In genomic region chr6:125956506-125957390, GRCh38 we compare ENCODE assay signal across 1 cellular context.
TF ChIP-seq lines count a peak whose summit lies in the region.

Gene HINT3, plus strand, starts transcription at chr6:125956770. Its CDS starts 208 bp downstream, at chr6:125956978.

TF ChIP-seq in HepG2, 621 proteins besides CTCF, POLR2A, EP300 and RAD21 (continued from another document and continues in another):
- TF ChIP-seq ZNF382 (CRISPR knock-in tag; IDR thresholded peaks at IDR 0.05; ENCODE audit: borderline replicate concordance): no peak
- TF ChIP-seq KAT7 (CRISPR knock-in tag; IDR thresholded peaks at IDR 0.05; ENCODE audit: borderline replicate concordance): peak; percentile 99
- TF ChIP-seq SOX6 (IDR thresholded peaks at IDR 0.05): no peak
- peak; percentile 89 for TF ChIP-seq SOX6 (CRISPR knock-in tag; IDR thresholded peaks at IDR 0.05)
- no peak for TF ChIP-seq USF2 (IDR thresholded peaks at IDR 0.05; ENCODE audit: low read depth, low read length)
- TF ChIP-seq USF2 (CRISPR knock-in tag; IDR thresholded peaks at IDR 0.05; ENCODE audit: borderline replicate concordance): peak; percentile 69; the same call in 1 of the 2 replicates
- peak; percentile 62; the same call in 1 of the 2 replicates for TF ChIP-seq ZNF724P (CRISPR knock-in tag; IDR thresholded peaks at IDR 0.05; ENCODE audit: borderline replicate concordance)
- no peak for TF ChIP-seq RFX1 (IDR thresholded peaks at IDR 0.05)
- no peak for TF ChIP-seq JDP2 (CRISPR knock-in tag; IDR thresholded peaks at IDR 0.05; ENCODE audit: borderline replicate concordance)
- TF ChIP-seq ZNF160 (CRISPR knock-in tag; IDR thresholded peaks at IDR 0.05): peak; percentile 78; the same call in 1 of the 2 replicates
- 0 out of 2 replicates have a peak, but pooled peaks have one; percentile 71 for TF ChIP-seq ZNF850 (CRISPR knock-in tag; conservative IDR thresholded peaks at IDR 0.05)
- TF ChIP-seq MBD4 (IDR thresholded peaks at IDR 0.05; ENCODE audit: borderline replicate concordance, low read length): no peak
- TF ChIP-seq ZNF230 (CRISPR knock-in tag; IDR thresholded peaks at IDR 0.05): peak; percentile 58; the same call in 1 of the 2 replicates
- TF ChIP-seq ZNF317 (CRISPR knock-in tag; IDR thresholded peaks at IDR 0.05): peak; percentile 84
- TF ChIP-seq ZNF30 (CRISPR knock-in tag; IDR thresholded peaks at IDR 0.05): peak; percentile 86; the same call in 1 of the 2 replicates
- no peak; the same call in none of the 2 replicates for TF ChIP-seq ZBED4 (CRISPR knock-in tag; IDR thresholded peaks at IDR 0.05; ENCODE audit: borderline replicate concordance)
- no peak for TF ChIP-seq GPN1 (CRISPR knock-in tag; IDR thresholded peaks at IDR 0.05; ENCODE audit: borderline replicate concordance)
- TF ChIP-seq ZNF354B (CRISPR knock-in tag; IDR thresholded peaks at IDR 0.05): peak; percentile 77
- 0 out of 2 replicates have a peak, but pooled peaks have one; percentile 25 for TF ChIP-seq ZKSCAN5 (CRISPR knock-in tag; IDR thresholded peaks at IDR 0.05)
- TF ChIP-seq FOXP4 (CRISPR knock-in tag; IDR thresholded peaks at IDR 0.05): peak; percentile 79
- 0 out of 2 replicates have a peak, but pooled peaks have one; percentile 60 for TF ChIP-seq NFAT5 (CRISPR knock-in tag; IDR thresholded peaks at IDR 0.05)
- TF ChIP-seq TOPORS (CRISPR knock-in tag; IDR thresholded peaks at IDR 0.05): peak; percentile 96
- no peak; the same call in 1 of the 2 replicates for TF ChIP-seq ZFAT (CRISPR knock-in tag; conservative IDR thresholded peaks at IDR 0.05)
- peak; percentile 28; the same call in 1 of the 2 replicates for TF ChIP-seq CEBPB (IDR thresholded peaks at IDR 0.05; ENCODE audit: borderline replicate concordance, low read depth, low read length)
- TF ChIP-seq CHD2 (IDR thresholded peaks at IDR 0.05; ENCODE audit: low read depth, low read length): no peak
- peak; percentile 97 for TF ChIP-seq ATF1 (CRISPR knock-in tag; IDR thresholded peaks at IDR 0.05)
- 0 out of 2 replicates have a peak, but pooled peaks have one; percentile 14 for TF ChIP-seq ZKSCAN1 (IDR thresholded peaks at IDR 0.05; ENCODE audit: low read length)
- peak; percentile 29; the same call in 1 of the 2 replicates for TF ChIP-seq BRCA1 (CRISPR knock-in tag; IDR thresholded peaks at IDR 0.05)
- peak; percentile 85; the same call in 1 of the 2 replicates for TF ChIP-seq TMF1 (CRISPR knock-in tag; IDR thresholded peaks at IDR 0.05; ENCODE audit: low read depth)
- TF ChIP-seq PAX8 (CRISPR knock-in tag; IDR thresholded peaks at IDR 0.05; ENCODE audit: borderline replicate concordance): peak; percentile 82; the same call in 1 of the 2 replicates
- peak; percentile 72; the same call in 1 of the 2 replicates for TF ChIP-seq ZNF362 (CRISPR knock-in tag; IDR thresholded peaks at IDR 0.05; ENCODE audit: borderline replicate concordance)
- TF ChIP-seq POLR2AphosphoS2 (IDR thresholded peaks at IDR 0.05; ENCODE audit: low read depth, low read length): no peak
- peak; percentile 60; the same call in 1 of the 2 replicates for TF ChIP-seq HMGXB3 (CRISPR knock-in tag; IDR thresholded peaks at IDR 0.05; ENCODE audit: borderline replicate concordance)
- TF ChIP-seq SAP130 (CRISPR knock-in tag; IDR thresholded peaks at IDR 0.05; ENCODE audit: low read depth): peak; percentile 98
- peak; percentile 96 for TF ChIP-seq ZNF781 (CRISPR knock-in tag; IDR thresholded peaks at IDR 0.05; ENCODE audit: borderline replicate concordance, not compliant biosample characterization)
- no peak for TF ChIP-seq RBM22 (optimal IDR thresholded peaks at IDR 0.05; ENCODE audit: low read length)
- TF ChIP-seq ZNF619 (CRISPR knock-in tag; IDR thresholded peaks at IDR 0.05): peak; percentile 98; the same call in 1 of the 2 replicates
- peak; percentile 98 for TF ChIP-seq ZNF772 (CRISPR knock-in tag; IDR thresholded peaks at IDR 0.05)
- peak; percentile 98 for TF ChIP-seq ZFP91 (CRISPR knock-in tag; IDR thresholded peaks at IDR 0.05; ENCODE audit: borderline replicate concordance)
- TF ChIP-seq KDM4B (CRISPR knock-in tag; IDR thresholded peaks at IDR 0.05): peak; percentile 88
- TF ChIP-seq ZFY (CRISPR knock-in tag; IDR thresholded peaks at IDR 0.05): peak; percentile 99
- no peak for TF ChIP-seq RORA (CRISPR knock-in tag; IDR thresholded peaks at IDR 0.05)
